ENCODE assay signal across 8 cellular contexts in the genomic region with DNA sequence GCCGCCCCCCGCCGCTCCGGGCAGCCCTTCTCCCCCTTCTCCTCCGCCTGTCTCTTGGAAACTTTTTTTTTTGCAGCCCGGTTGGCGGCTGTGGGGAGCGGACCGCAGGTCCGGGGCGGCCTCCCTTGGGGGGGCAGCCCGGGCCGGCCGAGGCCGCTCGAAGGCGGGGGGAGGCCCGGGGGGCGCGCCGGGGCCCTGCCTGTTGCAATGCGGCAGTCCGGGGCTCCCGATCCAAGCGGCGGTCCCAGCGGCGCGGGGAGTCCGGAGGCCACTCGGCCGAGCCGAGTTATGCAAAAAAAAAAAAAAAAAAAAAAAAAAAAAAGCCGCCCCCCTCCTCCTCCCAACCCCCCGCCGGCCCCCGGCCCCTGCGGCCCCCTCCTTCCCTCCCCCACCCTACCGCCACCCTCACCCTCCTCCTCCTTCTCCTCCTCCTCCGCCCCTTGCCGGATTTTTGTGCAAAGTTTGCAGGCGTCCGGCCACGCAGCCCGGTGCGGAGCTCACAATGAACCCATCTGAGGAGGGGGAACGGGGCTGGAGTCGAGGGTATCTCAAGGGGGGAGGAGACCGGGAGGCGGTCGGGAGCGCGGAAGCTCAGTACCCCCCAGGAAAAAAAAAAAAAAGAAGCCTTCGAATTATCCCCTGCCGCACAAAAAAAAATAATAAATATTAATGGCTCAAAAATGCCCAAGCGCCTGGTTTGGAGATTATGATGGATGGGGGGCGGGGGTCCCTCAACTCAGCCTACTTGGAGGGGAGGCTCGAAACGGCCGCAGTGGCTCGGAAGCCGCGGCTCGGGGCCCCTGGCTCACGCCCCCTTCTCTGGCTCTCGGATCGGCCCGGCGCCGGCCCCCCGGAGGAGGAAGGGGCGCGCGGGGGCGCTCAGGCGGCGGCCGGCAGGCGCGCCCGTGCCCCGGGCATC. TPM values are rescaled to one million over a fixed set of nuclear protein-coding genes. Genes with fewer than 3 reads are reported as not detected.
DNase-seq lines count a peak whose midpoint lies in the region; ATAC-seq, FAIRE-seq and TF ChIP-seq lines count a peak whose summit lies in the region.

TSS of gene ZNF423 (minus strand) at position 291 of the 919 bp plus-strand sequence. CDS start 338 bp downstream, outside the sequence.

- 1 to 2% methylated on average over 64 to 72 of the region's 82 CpGs for WGBS in lower leg skin, 2 donors
- WGBS in tibial nerve, 2 donors = 0 to 2% methylated on average over 57 to 69 of the region's 82 CpGs

- H3K36me3 ChIP-seq in breast epithelium = no peaks in the 10 kb centered on the region
- H3K36me3 ChIP-seq in tibial nerve = no peaks in the 10 kb centered on the region

- DNase-seq in AG09309 (ENCODE audit: low read depth) = no peak
- no peak for DNase-seq in breast epithelium (ENCODE audit: low spot score in 2 of 2)
- DNase-seq in lower leg skin (ENCODE audit: low spot score in 2 of 2) = no peak
- no peak for DNase-seq in tibial nerve (ENCODE audit: low spot score in 2 of 2)
- no peak for DNase-seq in RCC 7860 (ENCODE audit: low spot score)
- no peak for DNase-seq in activated effector memory CD4-positive, alpha-beta T cell treated with Interleukin-2 at 50 U/mL for 16 hours
- DNase-seq in A172 (ENCODE audit: low spot score) = no peak

- no peaks in the 10 kb centered on the region for H3K27me3 ChIP-seq in breast epithelium
- H3K27me3 ChIP-seq in tibial nerve = peaks cover 0 to 40% of the 10 kb centered on the region in 2 donors

- ATAC-seq in HG03439 (IDR thresholded peaks at IDR 0.05; ENCODE audit: unreplicated experiment) = peak; percentile 1

- H3K9me3 ChIP-seq in breast epithelium (no peaks in the 10 kb centered on the region), tibial nerve (no peaks in the 10 kb centered on the region)

- TF ChIP-seq CTCF in AG09309 (IDR thresholded peaks at IDR 0.05; ENCODE audit: control insufficient read depth, insufficient read depth, low read depth, low read length, missing control alignments) (no peak), breast epithelium (IDR thresholded peaks at IDR 0.05) (no peak), lower leg skin (IDR thresholded peaks at IDR 0.05) (no peak), tibial nerve (IDR thresholded peaks at IDR 0.05) (no peak)

- no peak for TF ChIP-seq EP300 in tibial nerve (IDR thresholded peaks at IDR 0.05)

- intact Hi-C loops in breast epithelium (cut with DNase I; ENCODE audit: low total_unique reads) (loop anchor here (1.0 kb wide), 1 partner anchor 37 kb away; no protein-coding TSS in a partner anchor), lower leg skin (cut with DNase I; ENCODE audit: low total_unique reads) (no loop called here)

- TF ChIP-seq POLR2A in breast epithelium (IDR thresholded peaks at IDR 0.05) = no peak
- no peak for TF ChIP-seq POLR2A in lower leg skin (IDR thresholded peaks at IDR 0.05)
- TF ChIP-seq POLR2A in tibial nerve (IDR thresholded peaks at IDR 0.05) = no peak

- H3K4me3 ChIP-seq in AG09309 (ENCODE audit: control insufficient read depth, low read depth, low read length) = peak within 1 kb of the TSS; percentile 41
- peak within 1 kb of the TSS; percentile 76 to 93 (median 80) for H3K4me3 ChIP-seq in breast epithelium
- peak within 1 kb of the TSS; percentile 39 for H3K4me3 ChIP-seq in lower leg skin (ENCODE audit: low read depth, poor library complexity, severe bottlenecking)
- H3K4me3 ChIP-seq in tibial nerve = peak within 1 kb of the TSS; percentile 57 to 77 (median 68)

- H3K4me1 ChIP-seq in breast epithelium (peaks cover 3 to 4% of the 10 kb centered on the region in 2 donors), tibial nerve (peaks cover 0 to 71% (median 21%) of the 10 kb centered on the region in 4 donors)

- FAIRE-seq in RCC 7860 (lab: Jason Lieb, UNC) = no peak

- H3K27ac ChIP-seq in breast epithelium (peak within 1 kb of the TSS; percentile 82 to 98), tibial nerve (peak within 1 kb of the TSS; percentile 84 to 95 (median 88))

RNA-seq across cellular contexts. Expression of gene ZNF423, which starts in this region (rescaled TPM):
- total RNA-seq in breast epithelium = 1 to 10 TPM; 4.7 to 8.0 (median 5.9) TPM
- total RNA-seq in lower leg skin = 1 to 10 TPM in 3 of 4 donors, under 1 TPM in 1; 0.67 to 3.7 (median 2.2) TPM
- 10 to 100 TPM; 15.9 to 20.5 (median 18.5) TPM for total RNA-seq in tibial nerve
- total RNA-seq in A172 (2014; rRNA removed; shearing (Covaris generic)) = not detected in 2 replicates
